In the genomic region with DNA sequence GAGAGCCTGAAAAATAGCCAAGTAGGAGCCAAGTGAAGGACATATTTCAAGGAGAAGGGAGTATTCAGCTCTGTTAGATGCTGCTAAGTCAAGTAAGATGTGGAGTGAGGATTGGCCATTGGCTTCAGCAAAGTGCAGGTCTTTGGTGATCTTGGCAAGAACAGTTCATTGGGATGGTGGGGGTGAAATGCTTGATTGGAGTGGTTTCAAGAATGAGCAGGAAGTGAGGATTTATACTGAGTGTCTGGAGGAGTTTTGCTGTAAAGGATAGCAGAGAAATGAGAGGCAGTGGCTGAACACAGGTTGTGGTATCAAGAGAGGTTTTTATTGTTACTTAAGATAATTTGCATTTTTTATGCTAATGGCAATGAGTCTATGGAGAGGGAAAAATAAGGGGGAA, we compare ENCODE assay signal across 19 cellular contexts.
DNase-seq lines count a peak whose midpoint lies in the region; ATAC-seq, FAIRE-seq and TF ChIP-seq lines count a peak whose summit lies in the region.
"Had no signal": no experiment of that assay in that cellular context is flagged by ENCODE, and none has a peak within 500 bp of the region (broad histone marks: within the 10 kb centered on the region; RNA-seq: fewer than 3 reads in every experiment).

No MANE protein-coding gene starts in this region.

- H3K4me3 ChIP-seq in A673 (ENCODE audit: low read depth, low read length, poor library complexity, severe bottlenecking) (no peak overlapping the region), fibroblast of villous mesenchyme (ENCODE audit: low read depth, low read length) (no peak overlapping the region), tibial artery (no peak overlapping the region)
- H3K4me3 ChIP-seq: SK-N-MC had no signal

- peaks cover 33% of the 10 kb centered on the region for H3K4me1 ChIP-seq in A673 (ENCODE audit: insufficient read depth, low read length, poor library complexity, severe bottlenecking)
- peaks cover 0 to 20% (median 3%) of the 10 kb centered on the region in 4 donors for H3K4me1 ChIP-seq in tibial artery

- no peaks in the 10 kb centered on the region for H3K9me3 ChIP-seq in A673 (ENCODE audit: low read depth, low read length, poor library complexity, severe bottlenecking)
- no peaks in the 10 kb centered on the region for H3K9me3 ChIP-seq in tibial artery

- H3K27ac Mint-ChIP-seq in osteocyte (ENCODE audit: unreplicated experiment), result no peak overlapping the region
- H3K27ac Mint-ChIP-seq: CD14-positive monocyte had no signal

- intact Hi-C loops in A673 (cut with micrococcal nuclease; ENCODE audit: unreplicated experiment) (no loop called here), tibial artery (cut with DNase I; ENCODE audit: low total_unique reads) (no loop called here)

- H3K4me3 Mint-ChIP-seq in osteocyte (ENCODE audit: unreplicated experiment), result no peak overlapping the region
- H3K4me3 Mint-ChIP-seq: CD14-positive monocyte had no signal

- H3K36me3 ChIP-seq in A673 (ENCODE audit: insufficient read depth, low read length, poor library complexity, severe bottlenecking) (no peaks in the 10 kb centered on the region), tibial artery (peaks cover 0 to 5% (median 0%) of the 10 kb centered on the region in 3 donors)

- TSS peak; percentile 15 for BruUV-seq in A673 (replicated peaks; lab: Mats Ljungman, UMichigan)

- peaks cover 12% of the 10 kb centered on the region for H3K36me3 Mint-ChIP-seq in osteocyte (ENCODE audit: unreplicated experiment)
- H3K36me3 Mint-ChIP-seq: CD14-positive monocyte had no signal

- H3K4me1 Mint-ChIP-seq in osteocyte (ENCODE audit: unreplicated experiment), result peaks cover 34% of the 10 kb centered on the region

- CTCF ChIA-PET in A673 (lab: Charles Lee), result no interaction called here

- no peak for TF ChIP-seq CTCF in A673 (conservative IDR thresholded peaks at IDR 0.05; ENCODE audit: low read depth, low read length)
- no peak for TF ChIP-seq CTCF in fibroblast of villous mesenchyme (IDR thresholded peaks at IDR 0.05; ENCODE audit: insufficient read depth, low read depth, low read length)
- no peak for TF ChIP-seq CTCF in tibial artery (IDR thresholded peaks at IDR 0.05)
- no peak for TF ChIP-seq CTCF in osteocyte (IDR thresholded peaks at IDR 0.05)

- no peak overlapping the region for H3K27ac ChIP-seq in A673 (ENCODE audit: low read depth, low read length, poor library complexity, severe bottlenecking)
- no peak overlapping the region for H3K27ac ChIP-seq in tibial artery
- H3K27ac ChIP-seq: SK-N-MC had no signal

- H3K27me3 ChIP-seq in A673 (replicated peaks; ENCODE audit: insufficient read depth, low read depth, low read length, poor library complexity) (no peaks in the 10 kb centered on the region), tibial artery (no peaks in the 10 kb centered on the region)

- DNase-seq in A673 (ENCODE audit: low spot score) (peak; percentile 29), HTR-8/SVneo (ENCODE audit: insufficient read length, low spot score) (no peak), astrocyte of the hippocampus (ENCODE audit: low read depth, low spot score) (peak; percentile 42), fibroblast of villous mesenchyme (ENCODE audit: low read depth) (peak; percentile 13), tibial artery (no peak), osteocyte (ENCODE audit: extremely low spot score, unreplicated experiment) (no peak), NCI-H2081 treated with DMSO at 0.1 percent for 48 hours (lab: John Stamatoyannopoulos, UW) (no peak)
- DNase-seq: DMS 273 treated with DMSO at 0.1 percent for 48 hours, EL, H7, NCI-H1105 treated with DMSO at 0.1 percent for 48 hours, NCI-H187, NCI-H2171, NCI-H446 treated with DMSO at 0.1 percent for 48 hours, NCI-H82, Right ventricle myocardium superior had no signal

- POLR2A ChIA-PET in A673 (lab: Charles Lee; ENCODE audit: low non-redundant PET), result no interaction called here

- H3K27me3 Mint-ChIP-seq in osteocyte (ENCODE audit: unreplicated experiment), result no peaks in the 10 kb centered on the region

- no peak for ATAC-seq in HG03095 (IDR thresholded peaks at IDR 0.05; ENCODE audit: unreplicated experiment)

- FAIRE-seq in HTR-8/SVneo (lab: Jason Lieb, UNC), result peak; percentile 20

- H3K9me3 Mint-ChIP-seq in osteocyte (ENCODE audit: unreplicated experiment), result no peaks in the 10 kb centered on the region
- H3K9me3 Mint-ChIP-seq: CD14-positive monocyte had no signal

Comparison
In these comparisons a context has a peak if more than half of its experiments do, and no peak if none do; other contexts are left out.
1. DNase-seq: peak in A673 (single experiment), astrocyte of the hippocampus (single experiment) and fibroblast of villous mesenchyme (single experiment); none in HTR-8/SVneo (single experiment), tibial artery (0 of 2), osteocyte (single experiment) and NCI-H2081 treated with DMSO at 0.1 percent for 48 hours (single experiment).